ENCODE assay signal across 8 cellular contexts in the genomic region with DNA sequence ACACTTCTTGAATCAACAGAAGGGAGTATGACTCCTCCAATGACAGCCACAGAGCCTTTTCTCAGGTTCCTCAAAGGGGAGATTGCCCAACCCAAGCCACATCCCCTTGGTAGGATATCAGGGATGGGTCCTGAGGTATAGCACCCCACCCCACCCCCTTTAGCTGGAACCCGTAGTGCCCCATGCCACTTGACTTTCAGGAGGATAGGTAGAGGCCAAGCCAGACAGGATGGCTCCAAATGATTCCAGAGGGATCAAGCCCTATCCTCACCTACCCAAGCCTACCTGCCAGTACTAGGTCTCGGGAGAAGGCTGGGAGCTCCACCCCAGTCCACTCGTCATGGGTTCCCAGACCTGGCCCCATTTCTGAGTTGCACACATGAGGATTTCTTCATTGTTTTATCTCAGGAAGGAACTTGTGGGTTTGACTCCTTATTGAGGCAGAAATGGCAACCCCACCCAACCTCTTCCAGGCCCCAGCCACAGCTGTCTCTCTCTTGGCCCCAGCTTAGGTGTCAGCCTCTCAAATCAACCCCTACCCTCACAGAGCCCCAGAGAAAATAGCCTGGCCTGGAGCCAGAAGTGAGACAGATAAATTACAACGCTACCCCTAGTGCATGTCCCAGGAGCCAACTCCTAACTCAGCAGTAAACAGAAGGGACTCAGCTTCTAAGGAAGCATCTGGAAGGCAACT. TPM values are rescaled to one million over a fixed set of nuclear protein-coding genes. Genes with fewer than 3 reads are reported as not detected.
DNase-seq lines count a peak whose midpoint lies in the region; ATAC-seq and TF ChIP-seq lines count a peak whose summit lies in the region.

No MANE protein-coding gene starts in this region.

- H3K27me3 Mint-ChIP-seq in CD8-positive, alpha-beta T cell (ENCODE audit: low read depth), result no peaks in the 10 kb centered on the region
- no peaks in the 10 kb centered on the region for H3K27me3 Mint-ChIP-seq in activated naive CD8-positive, alpha-beta T cell treated with anti-CD3 and anti-CD28 coated beads, Interleukin-2, amount 50 U/mL, for 24 hours

- peaks cover 32% of the 10 kb centered on the region for H3K36me3 ChIP-seq in CD8-positive, alpha-beta T cell (ENCODE audit: insufficient read depth, low read length)
- peaks cover 84% of the 10 kb centered on the region for H3K36me3 ChIP-seq in OCI-LY7 (ENCODE audit: insufficient read depth, low read length)
- H3K36me3 ChIP-seq in muscle layer of colon (ENCODE audit: insufficient read depth, low read length), result peaks cover 32% of the 10 kb centered on the region

- no peaks in the 10 kb centered on the region for H3K9me2 ChIP-seq in OCI-LY7 (ENCODE audit: insufficient read depth, low read length)

- H3K9me3 Mint-ChIP-seq in CD8-positive, alpha-beta T cell, result no peaks in the 10 kb centered on the region
- H3K9me3 Mint-ChIP-seq in activated naive CD8-positive, alpha-beta T cell treated with anti-CD3 and anti-CD28 coated beads, Interleukin-2, amount 50 U/mL, for 24 hours, result no peaks in the 10 kb centered on the region

- no peak overlapping the region for H3K9ac ChIP-seq in muscle layer of colon (ENCODE audit: low read length)

- no peaks in the 10 kb centered on the region for H3K27me3 ChIP-seq in CD8-positive, alpha-beta T cell (ENCODE audit: insufficient read depth, low read length)
- H3K27me3 ChIP-seq in muscle layer of colon (ENCODE audit: control insufficient read depth in 1 of 2, insufficient read depth in 2 of 2, low read length in 2 of 2), result no peaks in the 10 kb centered on the region

- intact Hi-C loops in CD8-positive, alpha-beta T cell (cut with DNase I, micrococcal nuclease), result loop anchor here (1.0 to 5.0 kb wide), 8 partner anchors 35 to 201 kb away; a partner anchor contains a TSS
- intact Hi-C loops in OCI-LY7 (cut with micrococcal nuclease; ENCODE audit: unreplicated experiment), result loop anchor here (2.0 kb wide), 1 partner anchor 91 kb away; no protein-coding TSS in a partner anchor

- peak overlapping the region; percentile 93 for H3K4me2 ChIP-seq in OCI-LY7 (ENCODE audit: low read length)

- H3K4me3 ChIP-seq in CD8-positive, alpha-beta T cell (ENCODE audit: low read depth, low read length), result peak overlapping the region; percentile 51
- peak overlapping the region; percentile 93 for H3K4me3 ChIP-seq in OCI-LY7 (ENCODE audit: low read depth, low read length, poor library complexity, severe bottlenecking)
- no peak overlapping the region for H3K4me3 ChIP-seq in muscle layer of colon (ENCODE audit: low read depth in 1 of 2, low read length in 2 of 2)

- CTCF ChIA-PET in CD8-positive, alpha-beta T cell (lab: Charles Lee), result interaction anchor here (0.7 to 10.7 kb wide), 12 partner anchors 10 to 245 kb away, joined by 3 to 184 read pairs (median 4); a partner anchor contains a TSS
- CTCF ChIA-PET in OCI-LY7 (lab: Charles Lee; ENCODE audit: unreplicated experiment), result interaction anchor here (1.1 to 2.5 kb wide), 5 partner anchors 17 to 152 kb away, joined by 3 to 9 read pairs (median 5); a partner anchor contains a TSS

- H3K79me2 ChIP-seq in OCI-LY7 (ENCODE audit: insufficient read depth, low read depth, low read length), result peaks cover 87% of the 10 kb centered on the region

- TF ChIP-seq CTCF in CD8-positive, alpha-beta T cell (IDR thresholded peaks at IDR 0.05), result no peak
- no peak for TF ChIP-seq CTCF in OCI-LY7 (conservative IDR thresholded peaks at IDR 0.05; ENCODE audit: low read length)

- peak overlapping the region; percentile 84 for H3K4me3 Mint-ChIP-seq in CD8-positive, alpha-beta T cell
- H3K4me3 Mint-ChIP-seq in activated naive CD8-positive, alpha-beta T cell treated with anti-CD3 and anti-CD28 coated beads, Interleukin-2, amount 50 U/mL, for 24 hours, result peak overlapping the region; percentile 97

- POLR2A ChIA-PET in CD8-positive, alpha-beta T cell (lab: Charles Lee), result interaction anchor here (0.6 to 8.6 kb wide), 8 partner anchors 9 to 280 kb away, joined by 3 to 58 read pairs (median 6); a partner anchor contains a TSS
- POLR2A ChIA-PET in OCI-LY7 (lab: Charles Lee), result interaction anchor here (1.1 to 3.2 kb wide), 9 partner anchors 9 to 112 kb away, joined by 3 to 19 read pairs (median 7); a partner anchor contains a TSS

- H3K27ac ChIP-seq in CD8-positive, alpha-beta T cell (ENCODE audit: low read depth, low read length), result peak overlapping the region; percentile 39
- H3K27ac ChIP-seq in OCI-LY7 (ENCODE audit: low read depth, low read length, poor library complexity, severe bottlenecking), result peak overlapping the region; percentile 82
- H3K27ac ChIP-seq in muscle layer of colon (ENCODE audit: low read depth, low read length), result peak overlapping the region; percentile 81

- H3K9me3 ChIP-seq in CD8-positive, alpha-beta T cell (ENCODE audit: low read length), result no peaks in the 10 kb centered on the region
- H3K9me3 ChIP-seq in OCI-LY7 (ENCODE audit: low read length) (no peaks in the 10 kb centered on the region), muscle layer of colon (ENCODE audit: low read length) (no peaks in the 10 kb centered on the region)

- H3K36me3 Mint-ChIP-seq in CD8-positive, alpha-beta T cell, result peaks cover 51% of the 10 kb centered on the region
- peaks cover 55% of the 10 kb centered on the region for H3K36me3 Mint-ChIP-seq in activated naive CD8-positive, alpha-beta T cell treated with anti-CD3 and anti-CD28 coated beads, Interleukin-2, amount 50 U/mL, for 24 hours (ENCODE audit: low read depth)

- peaks cover 35% of the 10 kb centered on the region for H4K20me1 ChIP-seq in OCI-LY7 (ENCODE audit: insufficient read depth, low read length)

- peaks cover 72% of the 10 kb centered on the region for H3K4me1 ChIP-seq in CD8-positive, alpha-beta T cell (ENCODE audit: insufficient read depth, low read length)
- peaks cover 77% of the 10 kb centered on the region for H3K4me1 ChIP-seq in OCI-LY7 (ENCODE audit: insufficient read depth, low read length, poor library complexity, severe bottlenecking)
- H3K4me1 ChIP-seq in muscle layer of colon (ENCODE audit: insufficient read depth, low read length), result peaks cover 50% of the 10 kb centered on the region

- no peak overlapping the region for H2AFZ ChIP-seq in OCI-LY7 (ENCODE audit: low read length)

- peak; percentile 39 for ATAC-seq in CD8-positive, alpha-beta T cell
- ATAC-seq in activated naive CD8-positive, alpha-beta T cell treated with anti-CD3 and anti-CD28 coated beads, Interleukin-2, amount 50 U/mL, for 24 hours, result no peak
- ATAC-seq in HG02970 (IDR thresholded peaks at IDR 0.05; ENCODE audit: low FRiP score, unreplicated experiment) (no peak), HG02973 (IDR thresholded peaks at IDR 0.05; ENCODE audit: unreplicated experiment) (no peak), GM18520 (IDR thresholded peaks at IDR 0.05; ENCODE audit: unreplicated experiment) (no peak)

- peaks cover 74% of the 10 kb centered on the region for H3K4me1 Mint-ChIP-seq in CD8-positive, alpha-beta T cell (ENCODE audit: low read depth)
- H3K4me1 Mint-ChIP-seq in activated naive CD8-positive, alpha-beta T cell treated with anti-CD3 and anti-CD28 coated beads, Interleukin-2, amount 50 U/mL, for 24 hours, result peaks cover 74% of the 10 kb centered on the region

- BruUV-seq in OCI-LY7 (replicated peaks; lab: Mats Ljungman, UMichigan), result no TSS peak

- H3K27ac Mint-ChIP-seq in CD8-positive, alpha-beta T cell, result peak overlapping the region; percentile 89
- H3K27ac Mint-ChIP-seq in activated naive CD8-positive, alpha-beta T cell treated with anti-CD3 and anti-CD28 coated beads, Interleukin-2, amount 50 U/mL, for 24 hours, result peak overlapping the region; percentile 95

- DNase-seq in CD8-positive, alpha-beta T cell, result peak in 6 of 7 experiments; percentile 40 to 81 (median 68)
- DNase-seq in OCI-LY7 (ENCODE audit: low spot score) (peak; percentile 40), cerebellar nuclear complex (lab: John Stamatoyannopoulos, UW) (no peak)
- no peak for DNase-seq in activated naive CD8-positive, alpha-beta T cell treated with anti-CD3 and anti-CD28 coated beads, Interleukin-2, amount 50 U/mL, for 24 hours

RNA-seq across cellular contexts. Expression of a gene that starts 3.6 kb away (rescaled TPM):
- total RNA-seq in CD8-positive, alpha-beta T cell, result 100 to 1,000 TPM; 129 to 135 TPM
- 229 and 319 TPM in 2 replicates for total RNA-seq in OCI-LY7 (2014; rRNA removed; shearing (Covaris generic))
- 244 and 303 TPM in 2 replicates for total RNA-seq in OCI-LY7 (2022)

RNA-seq across cellular contexts. Expression of a gene that starts 16.7 kb away (rescaled TPM):
- total RNA-seq in CD8-positive, alpha-beta T cell, result 1 to 10 TPM; 3.2 to 6.2 TPM
- 36.1 and 41.9 TPM in 2 replicates for total RNA-seq in OCI-LY7 (2014; rRNA removed; shearing (Covaris generic))
- 43.7 and 54.5 TPM in 2 replicates for total RNA-seq in OCI-LY7 (2022)

RNA-seq across cellular contexts. Expression of a gene that starts 17.1 kb away (rescaled TPM):
- 1 to 10 TPM; 1.8 TPM for total RNA-seq in CD8-positive, alpha-beta T cell
- 27.7 and 30.7 TPM in 2 replicates for total RNA-seq in OCI-LY7 (2014; rRNA removed; shearing (Covaris generic))
- 33.2 and 35.2 TPM in 2 replicates for total RNA-seq in OCI-LY7 (2022)

RNA-seq across cellular contexts. Expression of a gene that starts 42.9 kb away (rescaled TPM):
- total RNA-seq in CD8-positive, alpha-beta T cell, result 1 to 10 TPM; 1.6 to 1.8 TPM
- 7.4 and 9.0 TPM in 2 replicates for total RNA-seq in OCI-LY7 (2014; rRNA removed; shearing (Covaris generic))
- 17.8 and 21.4 TPM in 2 replicates for total RNA-seq in OCI-LY7 (2022)

Comparison
In these comparisons a context has a peak if more than half of its experiments do, and no peak if none do; other contexts are left out.
1. DNase-seq: peak in CD8-positive, alpha-beta T cell (6 of 7) and OCI-LY7 (single experiment); none in activated naive CD8-positive, alpha-beta T cell treated with anti-CD3 and anti-CD28 coated beads, Interleukin-2, amount 50 U/mL, for 24 hours (single experiment) and cerebellar nuclear complex (0 of 2).
2. H3K4me3 ChIP-seq: peak in CD8-positive, alpha-beta T cell (single experiment) and OCI-LY7 (single experiment); none in muscle layer of colon (0 of 2).
3. RNA of a gene that starts 16.7 kb away (total RNA-seq): 36.1 to 54.5 TPM in OCI-LY7; 3.2 to 6.2 TPM in CD8-positive, alpha-beta T cell; every median in the first group is over 4 times any median in the second.
4. RNA of a gene that starts 17.1 kb away (total RNA-seq): 27.7 to 35.2 TPM in OCI-LY7; 1.8 TPM in CD8-positive, alpha-beta T cell; every median in the first group is over 10 times any median in the second.
5. Peak in every context shown above with its lines, with median percentiles within 50 percentile points of each other: H3K27ac ChIP-seq.